ENCODE assay signal across 8 cellular contexts in the genomic region with DNA sequence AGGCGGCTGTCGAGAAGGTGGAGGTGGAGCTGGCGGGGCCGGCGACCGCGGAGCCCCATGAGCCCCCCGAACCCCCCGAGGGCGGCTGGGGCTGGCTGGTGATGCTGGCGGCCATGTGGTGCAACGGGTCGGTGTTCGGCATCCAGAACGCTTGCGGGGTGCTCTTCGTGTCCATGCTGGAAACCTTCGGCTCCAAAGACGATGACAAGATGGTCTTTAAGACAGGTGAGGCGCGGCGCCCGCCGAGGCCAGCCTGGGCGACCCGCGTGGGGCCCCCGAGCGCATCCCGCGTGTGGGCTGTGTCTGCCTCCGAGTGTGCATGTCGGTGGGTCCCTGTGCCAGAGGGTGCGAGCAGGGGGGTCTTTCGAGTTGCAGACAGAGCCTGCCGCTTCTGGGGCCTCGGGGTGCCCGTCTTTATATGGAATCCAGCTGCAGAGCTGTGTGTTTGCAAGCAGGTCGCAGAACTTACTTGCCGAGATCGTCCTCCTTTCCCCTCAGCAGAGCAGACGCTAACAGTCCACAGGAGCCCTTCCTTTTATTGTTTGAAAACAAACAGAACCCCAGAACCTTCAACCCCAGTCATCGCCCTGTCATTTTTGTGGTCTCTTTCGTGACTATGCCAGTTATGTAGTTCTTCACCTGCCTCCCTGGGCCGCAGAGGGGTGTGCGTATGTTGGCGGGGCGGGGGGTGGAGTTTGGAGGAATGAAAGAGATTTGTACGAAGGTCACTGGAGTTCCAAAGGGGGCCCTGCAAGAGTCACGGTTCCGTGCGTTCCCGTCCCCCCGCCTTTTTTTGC. TPM values are rescaled to one million over a fixed set of nuclear protein-coding genes. Genes with fewer than 3 reads are reported as not detected.
DNase-seq lines count a peak whose midpoint lies in the region; ATAC-seq, FAIRE-seq and TF ChIP-seq lines count a peak whose summit lies in the region.

No MANE protein-coding gene starts in this region.

- POLR2A ChIA-PET in A549 (lab: Yijun Ruan, JAX), result no interaction called here

- no peak for TF ChIP-seq RAD21 in A549 (conservative IDR thresholded peaks at IDR 0.05 in 1 of 2, IDR thresholded peaks at IDR 0.05 in 1 of 2)

- H3K27ac ChIP-seq in A549 (peak overlapping the region; percentile 39 to 76; a peak in 4 of 6 replicates), HUES48 (ENCODE audit: low read depth, low read length) (no peak overlapping the region), WERI-Rb-1 (peak overlapping the region; percentile 52; the same call in 1 of the 2 replicates), mammary epithelial cell (ENCODE audit: insufficient read depth, low read depth, low read length) (no peak overlapping the region), lung (ENCODE audit: low read depth in 1 of 2, low read length in 1 of 2) (peak overlapping the region in 1 of 2 donors; percentile 78)

- H3K4me2 ChIP-seq in A549 (peak overlapping the region; percentile 95), mammary epithelial cell (ENCODE audit: insufficient read depth, low read depth, low read length) (peak overlapping the region; percentile 95)

- DNase-seq in A549 (ENCODE audit: low read depth in 1 of 2, low spot score in 1 of 2) (no peak), WERI-Rb-1 (peak; percentile 23), mammary epithelial cell (peak; percentile 4), lung (ENCODE audit: low spot score) (peak; percentile 33), NCI-H2227 (lab: John Stamatoyannopoulos, UW; ENCODE audit: unreplicated experiment) (no peak)
- DNase-seq in stimulated activated CD8-positive, alpha-beta memory T cell treated with anti-CD3 and anti-CD28 coated beads, Interleukin-2, amount 100 ng/mL, for 48 hours (ENCODE audit: low read depth in 2 of 2), result peak; percentile 46 to 48

- TF ChIP-seq CTCF in A549 (IDR thresholded peaks at IDR 0.05), result no peak
- TF ChIP-seq CTCF in WERI-Rb-1 (IDR thresholded peaks at IDR 0.05; ENCODE audit: low read depth, low read length), result no peak
- no peak for TF ChIP-seq CTCF in mammary epithelial cell (conservative IDR thresholded peaks at IDR 0.05 in 1 of 2, IDR thresholded peaks at IDR 0.05 in 1 of 2; ENCODE audit: extremely low read depth in 1 of 2, insufficient read depth in 1 of 2, low read depth in 1 of 2, low read length in 2 of 2)
- no peak for TF ChIP-seq CTCF in lung (IDR thresholded peaks at IDR 0.05; ENCODE audit: control extremely low read depth, extremely low read depth)

- CTCF ChIA-PET in A549 (lab: Yijun Ruan, JAX) (no interaction called here), mammary epithelial cell (lab: Charles Lee; ENCODE audit: low non-redundant PET) (no interaction called here)

- in situ Hi-C loops in mammary epithelial cell (cut with MboI; ENCODE audit: low sequenced_read_pairs in 2 of 2), result no loop called here

- no peak for TF ChIP-seq EP300 in A549 (IDR thresholded peaks at IDR 0.05)

- WGBS in A549 (ENCODE audit: missing lambda C conversion rate), result 41% methylated on average over 17 of the region's 54 CpGs
- 15% methylated on average over 23 of the region's 54 CpGs for WGBS in mammary epithelial cell (ENCODE audit: low coverage, missing lambda C conversion rate)
- 1% methylated on average over 54 of the region's 54 CpGs for WGBS in lung, 2 donors

- H3K27me3 ChIP-seq in HUES48 (ENCODE audit: control insufficient read depth, insufficient read depth, low read length) (peaks cover 26% of the 10 kb centered on the region), WERI-Rb-1 (ENCODE audit: insufficient read depth, low read depth, severe bottlenecking) (no peaks in the 10 kb centered on the region), mammary epithelial cell (ENCODE audit: insufficient read depth, low read length) (peaks cover 21% of the 10 kb centered on the region), lung (ENCODE audit: control insufficient read depth, insufficient read depth) (no peaks in the 10 kb centered on the region)

- peak overlapping the region; percentile 88 for H2AFZ ChIP-seq in mammary epithelial cell (ENCODE audit: low read depth, low read length)

- intact Hi-C loops in mammary epithelial cell (cut with micrococcal nuclease), result no loop called here

- TF ChIP-seq POLR2A in A549 (IDR thresholded peaks at IDR 0.05; ENCODE audit: low read length), result no peak

- dilution Hi-C loops in mammary epithelial cell (cut with HindIII; ENCODE audit: low sequenced_read_pairs), result no loop called here

- peak; percentile 12 to 47; a peak in 2 of 6 replicates for ATAC-seq in A549
- peak; percentile 14 for ATAC-seq in GM19043 (IDR thresholded peaks at IDR 0.05; ENCODE audit: low read depth, unreplicated experiment)
- ATAC-seq in lung (ENCODE audit: insufficient read depth, low FRiP score), result peak; percentile 32

- H3K36me3 ChIP-seq in HUES48 (ENCODE audit: control insufficient read depth, insufficient read depth, low read length) (no peaks in the 10 kb centered on the region), WERI-Rb-1 (no peaks in the 10 kb centered on the region), mammary epithelial cell (ENCODE audit: insufficient read depth, low read length) (no peaks in the 10 kb centered on the region), lung (ENCODE audit: control insufficient read depth in 2 of 2, insufficient read depth in 2 of 2, low read length in 2 of 2) (no peaks in the 10 kb centered on the region)

- H3K79me2 ChIP-seq in mammary epithelial cell (ENCODE audit: insufficient read depth, low read length), result no peaks in the 10 kb centered on the region

- H3K4me1 ChIP-seq in A549 (no peaks in the 10 kb centered on the region), HUES48 (ENCODE audit: control insufficient read depth, insufficient read depth, low read length) (peaks cover 35% of the 10 kb centered on the region), mammary epithelial cell (ENCODE audit: insufficient read depth, low read length) (peaks cover 14% of the 10 kb centered on the region), lung (ENCODE audit: control insufficient read depth in 2 of 2, insufficient read depth in 2 of 2, low read length in 2 of 2) (peaks cover 0 to 5% of the 10 kb centered on the region in 2 donors)

- BruUV-seq in mammary epithelial cell (replicated peaks; lab: Mats Ljungman, UMichigan), result no TSS peak

- H3K9ac ChIP-seq in HUES48 (ENCODE audit: low read depth, low read length), result peak overlapping the region; percentile 50
- H3K9ac ChIP-seq in mammary epithelial cell (ENCODE audit: insufficient read depth, low read length), result no peak overlapping the region

- peak overlapping the region; percentile 70 for H3K4me3 ChIP-seq in A549
- peak overlapping the region; percentile 83 for H3K4me3 ChIP-seq in HUES48 (ENCODE audit: low read depth, low read length)
- peak overlapping the region; percentile 72 for H3K4me3 ChIP-seq in WERI-Rb-1 (ENCODE audit: low read depth, low read length)
- H3K4me3 ChIP-seq in mammary epithelial cell (replicated peaks in 1 of 3; ENCODE audit: insufficient read depth in 1 of 3, low read depth in 2 of 3, low read length in 3 of 3), result peak overlapping the region in 1 of 3 experiments; percentile 7
- peak overlapping the region; percentile 62 for H3K4me3 ChIP-seq in lung

- no peak for FAIRE-seq in A549 (lab: Jason Lieb, UNC)

- peaks cover 2% of the 10 kb centered on the region for H4K20me1 ChIP-seq in mammary epithelial cell (ENCODE audit: insufficient read depth, low read length)

- H3K9me3 ChIP-seq in A549, result no peaks in the 10 kb centered on the region
- no peaks in the 10 kb centered on the region for H3K9me3 ChIP-seq in HUES48 (ENCODE audit: control insufficient read depth, insufficient read depth, low read length)
- H3K9me3 ChIP-seq in WERI-Rb-1 (ENCODE audit: severe bottlenecking), result no peaks in the 10 kb centered on the region
- no peaks in the 10 kb centered on the region for H3K9me3 ChIP-seq in mammary epithelial cell (replicated peaks; ENCODE audit: insufficient read depth, low read length)
- no peaks in the 10 kb centered on the region for H3K9me3 ChIP-seq in lung (ENCODE audit: control insufficient read depth in 2 of 2, insufficient read depth in 1 of 2, low read length in 1 of 2)

TF ChIP-seq in A549, 52 proteins besides CTCF, POLR2A, EP300 and RAD21 (continues in another document):
- TF ChIP-seq ZNF302 (CRISPR knock-in tag; IDR thresholded peaks at IDR 0.05) (no peak), RARB (CRISPR knock-in tag; IDR thresholded peaks at IDR 0.05) (no peak), SREBF2 (IDR thresholded peaks at IDR 0.05) (no peak), MAZ (IDR thresholded peaks at IDR 0.05; ENCODE audit: borderline replicate concordance, low read depth, low read length) (no peak), MYC (IDR thresholded peaks at IDR 0.05; ENCODE audit: borderline replicate concordance, low read length) (no peak), RNF2 (IDR thresholded peaks at IDR 0.05; ENCODE audit: borderline replicate concordance, low read depth) (no peak), TP53 (CRISPR knock-in tag; IDR thresholded peaks at IDR 0.05) (no peak), MAFK (IDR thresholded peaks at IDR 0.05; ENCODE audit: partially characterized antibody) (no peak), JUNB (IDR thresholded peaks at IDR 0.05) (no peak), ZFP36 (IDR thresholded peaks at IDR 0.05; ENCODE audit: borderline replicate concordance, partially characterized antibody) (no peak), TFCP2L1 (CRISPR knock-in tag; IDR thresholded peaks at IDR 0.05) (no peak), FOXS1 (CRISPR knock-in tag; IDR thresholded peaks at IDR 0.05) (no peak), HOXB13 (CRISPR knock-in tag; IDR thresholded peaks at IDR 0.05; ENCODE audit: low read depth) (no peak)

RNA-seq across cellular contexts. Expression of gene SLC16A10, which starts 0.8 kb away (rescaled TPM):
- polyA plus RNA-seq in A549 (2011; rRNA removed) (1.00 and 1.1 TPM in 2 replicates), A549 (2017; fragmentation: RNase III; extraction: RNeasy Plus Mini Kit Qiagen cat#74134 plus additional on column Dnase treatment) (0.07 to 0.44 TPM (median 0.27 TPM) in 3 replicates), mammary epithelial cell (0.08 TPM), lung (10 to 100 TPM in 1 of 2 donors, 1 to 10 TPM in 1; 2.0 to 10.0 TPM)
- polyA plus RNA-seq in A549 (2012; cell fraction: cytosol; rRNA removed), result 0.38 TPM in 2 replicates
- polyA plus RNA-seq in A549 (2012; cell fraction: nucleus; rRNA removed), result 0.24 and 0.35 TPM in 2 replicates
- 1.6 and 2.0 TPM in 2 replicates for polyA minus RNA-seq in A549 (2011; rRNA and poly(A)+ RNA removed)
- total RNA-seq in mammary epithelial cell (not detected), lung (10 to 100 TPM in 1 of 2 donors, 1 to 10 TPM in 1; 9.2 to 10.5 TPM)
- polyA minus RNA-seq in mammary epithelial cell, result not detected

Comparison
In these comparisons a context has a peak if more than half of its experiments do, and no peak if none do; other contexts are left out.
1. DNase-seq: peak in WERI-Rb-1 (single experiment), mammary epithelial cell (single experiment), lung (single experiment) and stimulated activated CD8-positive, alpha-beta memory T cell treated with anti-CD3 and anti-CD28 coated beads, Interleukin-2, amount 100 ng/mL, for 48 hours (2 of 2); none in A549 (0 of 2) and NCI-H2227 (single experiment).
2. H3K27ac ChIP-seq: peak in A549 (2 of 2) and WERI-Rb-1 (single experiment); none in HUES48 (single experiment) and mammary epithelial cell (single experiment).
3. Peak in every context shown above with its lines, with median percentiles within 50 percentile points of each other: ATAC-seq.